ENCODE assay signal across 8 cellular contexts in genomic region chr11:129280027-129280811, GRCh38.
DNase-seq lines count a peak whose midpoint lies in the region; ATAC-seq and TF ChIP-seq lines count a peak whose summit lies in the region.

No MANE protein-coding gene starts in this region.

- no peaks in the 10 kb centered on the region for H3K9me3 Mint-ChIP-seq in activated CD4-positive, alpha-beta T cell treated with anti-CD3 and anti-CD28 coated beads, Interleukin-2, amount 10 ng/mL, durations not matched to agents 24 days and 14 days

- H3K4me3 ChIP-seq in right atrium auricular region: peak overlapping the region; percentile 49 to 67
- peak overlapping the region; percentile 68 to 78 (median 73) for H3K4me3 ChIP-seq in esophagus muscularis mucosa
- H3K4me3 ChIP-seq in psoas muscle: peak overlapping the region; percentile 71

- H3K27me3 ChIP-seq in right atrium auricular region: no peaks in the 10 kb centered on the region
- H3K27me3 ChIP-seq in esophagus muscularis mucosa: no peaks in the 10 kb centered on the region
- no peaks in the 10 kb centered on the region for H3K27me3 ChIP-seq in psoas muscle (ENCODE audit: insufficient read depth in 3 of 3, low read length in 2 of 3)

- H3K36me3 Mint-ChIP-seq in activated CD4-positive, alpha-beta T cell treated with anti-CD3 and anti-CD28 coated beads, Interleukin-2, amount 10 ng/mL, durations not matched to agents 24 days and 14 days (ENCODE audit: low read depth): no peaks in the 10 kb centered on the region

- H3K27me3 Mint-ChIP-seq in activated CD4-positive, alpha-beta T cell treated with anti-CD3 and anti-CD28 coated beads, Interleukin-2, amount 10 ng/mL, durations not matched to agents 24 days and 14 days: peaks cover 34% of the 10 kb centered on the region

- intact Hi-C loops in left cardiac atrium (cut with DNase I) (no loop called here), esophagus muscularis mucosa (cut with DNase I) (no loop called here), psoas muscle (cut with DNase I) (no loop called here), left colon (cut with DNase I, micrococcal nuclease) (no loop called here)
- intact Hi-C loops in activated CD4-positive, alpha-beta T cell treated with anti-CD3 and anti-CD28 coated beads, Interleukin-2, amount 10 ng/mL, durations not matched to agents 24 days and 14 days (cut with micrococcal nuclease): loop anchor here (5.0 to 10.0 kb wide), 2 partner anchors 118 to 365 kb away; no protein-coding TSS in a partner anchor

- H3K4me1 ChIP-seq in right atrium auricular region (peaks cover 0 to 39% of the 10 kb centered on the region in 2 donors), esophagus muscularis mucosa (peaks cover 23 to 39% (median 35%) of the 10 kb centered on the region in 4 donors), psoas muscle (peaks cover 11% of the 10 kb centered on the region)

- peaks cover 36% of the 10 kb centered on the region for H3K4me1 Mint-ChIP-seq in activated CD4-positive, alpha-beta T cell treated with anti-CD3 and anti-CD28 coated beads, Interleukin-2, amount 10 ng/mL, durations not matched to agents 24 days and 14 days

- peak overlapping the region; percentile 86 for H3K27ac Mint-ChIP-seq in activated CD4-positive, alpha-beta T cell treated with anti-CD3 and anti-CD28 coated beads, Interleukin-2, amount 10 ng/mL, durations not matched to agents 24 days and 14 days

- DNase-seq in right atrium auricular region (ENCODE audit: low spot score) (no peak), left cardiac atrium (no peak), esophagus muscularis mucosa (ENCODE audit: extremely low spot score) (no peak), psoas muscle (no peak), HuH-7.5 (ENCODE audit: low spot score) (no peak), left colon (no peak)
- peak; percentile 58 for DNase-seq in activated CD4-positive, alpha-beta T cell treated with anti-CD3 and anti-CD28 coated beads, Interleukin-2, amount 10 ng/mL, durations not matched to agents 24 days and 14 days

- no peaks in the 10 kb centered on the region for H3K9me3 ChIP-seq in right atrium auricular region
- no peaks in the 10 kb centered on the region for H3K9me3 ChIP-seq in esophagus muscularis mucosa
- H3K9me3 ChIP-seq in psoas muscle: no peaks in the 10 kb centered on the region

- H3K27ac ChIP-seq in right atrium auricular region (peak overlapping the region; percentile 12 to 61), esophagus muscularis mucosa (replicated peaks in 1 of 4) (peak overlapping the region; percentile 8 to 70 (median 59)), psoas muscle (peak overlapping the region; percentile 64)

- H3K4me3 Mint-ChIP-seq in activated CD4-positive, alpha-beta T cell treated with anti-CD3 and anti-CD28 coated beads, Interleukin-2, amount 10 ng/mL, durations not matched to agents 24 days and 14 days: peak overlapping the region; percentile 77

- no peak for TF ChIP-seq POLR2A in esophagus muscularis mucosa (IDR thresholded peaks at IDR 0.05; ENCODE audit: low read depth)

- TF ChIP-seq CTCF in right atrium auricular region (IDR thresholded peaks at IDR 0.05) (no peak), esophagus muscularis mucosa (IDR thresholded peaks at IDR 0.05) (no peak), psoas muscle (IDR thresholded peaks at IDR 0.05) (no peak)

- WGBS in esophagus muscularis mucosa: 52% methylated on average over 16 of the region's 16 CpGs
- 55 to 60% (median 57%) methylated on average over 16 of the region's 16 CpGs for WGBS in psoas muscle, 3 donors

- no peaks in the 10 kb centered on the region for H3K36me3 ChIP-seq in right atrium auricular region
- no peaks in the 10 kb centered on the region for H3K36me3 ChIP-seq in esophagus muscularis mucosa
- H3K36me3 ChIP-seq in psoas muscle (ENCODE audit: insufficient read depth in 1 of 2, low read depth in 1 of 2): no peaks in the 10 kb centered on the region

- no peak for TF ChIP-seq EP300 in esophagus muscularis mucosa (IDR thresholded peaks at IDR 0.05)

- ATAC-seq in left cardiac atrium (no peak), psoas muscle (no peak), HG03520 (IDR thresholded peaks at IDR 0.05; ENCODE audit: unreplicated experiment) (no peak), left colon (no peak)
